1 cellular context compared by ENCODE assay signal in genomic region chr17:8226536-8227237, GRCh38.
TF ChIP-seq lines count a peak whose summit lies in the region.

No MANE protein-coding gene starts in this region.

TF ChIP-seq in K562, 482 proteins besides CTCF, POLR2A, EP300 and RAD21 (continued from another document and continues in another):
- TF ChIP-seq ZBTB7A (IDR thresholded peaks at IDR 0.05; ENCODE audit: borderline replicate concordance, control insufficient read depth, low read depth, low read length) (no peak), NR3C1 (CRISPR knock-in tag; IDR thresholded peaks at IDR 0.05) (no peak), FOXM1 (IDR thresholded peaks at IDR 0.05; ENCODE audit: low read depth) (no peak), FOXM1 (CRISPR knock-in tag; IDR thresholded peaks at IDR 0.05; ENCODE audit: low read depth) (no peak), CREBBP (IDR thresholded peaks at IDR 0.05; ENCODE audit: low read depth, low read length) (no peak), PYGO2 (tag; IDR thresholded peaks at IDR 0.05) (no peak), TOE1 (IDR thresholded peaks at IDR 0.05; ENCODE audit: borderline replicate concordance) (no peak), TOE1 (CRISPR knock-in tag; IDR thresholded peaks at IDR 0.05; ENCODE audit: borderline replicate concordance, low read depth) (no peak), ZNF586 (CRISPR knock-in tag; conservative IDR thresholded peaks at IDR 0.05) (no peak), KDM2B (CRISPR knock-in tag; IDR thresholded peaks at IDR 0.05) (no peak), POLR2AphosphoS5 (IDR thresholded peaks at IDR 0.05; ENCODE audit: control insufficient read depth, insufficient read depth, low read depth, low read length) (peak; percentile 48), MTA3 (IDR thresholded peaks at IDR 0.05; ENCODE audit: borderline replicate concordance) (peak; percentile 52; the same call in 1 of the 2 replicates), WHSC1 (IDR thresholded peaks at IDR 0.05; ENCODE audit: low read length) (no peak), NR1H2 (CRISPR knock-in tag; IDR thresholded peaks at IDR 0.05) (no peak), PHF20 (IDR thresholded peaks at IDR 0.05; ENCODE audit: partially characterized antibody) (no peak), BHLHE40 (IDR thresholded peaks at IDR 0.05; ENCODE audit: low read length) (peak; percentile 88), TFAP4 (CRISPR knock-in tag; IDR thresholded peaks at IDR 0.05; ENCODE audit: borderline replicate concordance) (peak; percentile 60; the same call in 1 of the 2 replicates), KDM5B (IDR thresholded peaks at IDR 0.05; ENCODE audit: insufficient replicate concordance, low read depth, low read length) (peak; percentile 85), LCOR (CRISPR knock-in tag; IDR thresholded peaks at IDR 0.05) (peak; percentile 51; the same call in 1 of the 2 replicates), RBM14 (IDR thresholded peaks at IDR 0.05; ENCODE audit: borderline replicate concordance, insufficient read depth, low read depth, low read length) (no peak), ZNF780A (CRISPR knock-in tag; IDR thresholded peaks at IDR 0.05) (peak; percentile 65; the same call in 1 of the 2 replicates), HBP1 (CRISPR knock-in tag; IDR thresholded peaks at IDR 0.05) (peak; percentile 61; the same call in 1 of the 2 replicates), SMARCA4 (IDR thresholded peaks at IDR 0.05) (no peak), TSC22D4 (tag; IDR thresholded peaks at IDR 0.05) (no peak), ZNF79 (CRISPR knock-in tag; IDR thresholded peaks at IDR 0.05; ENCODE audit: low read depth) (no peak), FOXJ2 (tag; IDR thresholded peaks at IDR 0.05) (peak; percentile 19; the same call in 1 of the 2 replicates), TCF3 (CRISPR knock-in tag; IDR thresholded peaks at IDR 0.05) (no peak), KLF1 (tag; IDR thresholded peaks at IDR 0.05) (no peak), SAP30 (IDR thresholded peaks at IDR 0.05; ENCODE audit: borderline replicate concordance, insufficient read depth, low read depth, low read length, poor library complexity, severe bottlenecking) (no peak), NBN (IDR thresholded peaks at IDR 0.05; ENCODE audit: low read depth) (peak; percentile 27; the same call in 1 of the 2 replicates), CCNT2 (IDR thresholded peaks at IDR 0.05; ENCODE audit: borderline replicate concordance, extremely low read depth, insufficient read length, low read depth, low read length) (no peak), CREB5 (CRISPR knock-in tag; IDR thresholded peaks at IDR 0.05) (peak; percentile 74; the same call in 1 of the 2 replicates), DDX20 (tag; IDR thresholded peaks at IDR 0.05; ENCODE audit: low read depth) (no peak), BCLAF1 (IDR thresholded peaks at IDR 0.05; ENCODE audit: borderline replicate concordance in 1 of 2, control insufficient read depth in 1 of 2, low read depth in 2 of 2, low read length in 1 of 2) (peak in 1 of 2 experiments; percentile 61; a peak in 1 of 4 replicates), RB1 (IDR thresholded peaks at IDR 0.05; ENCODE audit: low read depth) (peak; percentile 25; the same call in 1 of the 2 replicates), ZNF263 (CRISPR knock-in tag; IDR thresholded peaks at IDR 0.05; ENCODE audit: borderline replicate concordance) (0 out of 2 replicates have a peak, but pooled peaks have one; percentile 17), ZKSCAN1 (IDR thresholded peaks at IDR 0.05; ENCODE audit: low read depth, low read length) (no peak), CEBPG (CRISPR knock-in tag; IDR thresholded peaks at IDR 0.05) (no peak; the same call in 1 of the 2 replicates), CEBPG (tag; conservative IDR thresholded peaks at IDR 0.05 in 1 of 2, IDR thresholded peaks at IDR 0.05 in 1 of 2) (peak; percentile 50 to 59; a peak in 2 of 4 replicates), ZFP1 (CRISPR knock-in tag; IDR thresholded peaks at IDR 0.05) (no peak), FOXK2 (conservative IDR thresholded peaks at IDR 0.05 in 1 of 2, IDR thresholded peaks at IDR 0.05 in 1 of 2; ENCODE audit: low read depth in 2 of 2) (peak in 1 of 2 experiments; percentile 72; a peak in 2 of 4 replicates), HLTF (IDR thresholded peaks at IDR 0.05) (peak; percentile 74; the same call in 1 of the 2 replicates), HNRNPH1 (optimal IDR thresholded peaks at IDR 0.05; ENCODE audit: low read depth, low read length) (no peak), NR2F6 (CRISPR knock-in tag; IDR thresholded peaks at IDR 0.05) (0 out of 2 replicates have a peak, but pooled peaks have one; percentile 16), HOXB6 (CRISPR knock-in tag; IDR thresholded peaks at IDR 0.05; ENCODE audit: borderline replicate concordance) (no peak), FOXJ3 (CRISPR knock-in tag; IDR thresholded peaks at IDR 0.05) (no peak), AFF4 (CRISPR knock-in tag; IDR thresholded peaks at IDR 0.05) (peak; percentile 75; the same call in 1 of the 2 replicates), ID3 (CRISPR knock-in tag; IDR thresholded peaks at IDR 0.05) (no peak), ID3 (tag; IDR thresholded peaks at IDR 0.05) (no peak), CEBPB (tag; IDR thresholded peaks at IDR 0.05) (peak; percentile 25; the same call in 1 of the 2 replicates), MTA2 (IDR thresholded peaks at IDR 0.05; ENCODE audit: low read depth) (no peak), BRD4 (IDR thresholded peaks at IDR 0.05) (0 out of 2 replicates have a peak, but pooled peaks have one; percentile 79), ZNF143 (CRISPR knock-in tag; IDR thresholded peaks at IDR 0.05) (no peak), PURB (CRISPR knock-in tag; IDR thresholded peaks at IDR 0.05; ENCODE audit: low read depth) (no peak)
- TF ChIP-seq, protein P1, sequence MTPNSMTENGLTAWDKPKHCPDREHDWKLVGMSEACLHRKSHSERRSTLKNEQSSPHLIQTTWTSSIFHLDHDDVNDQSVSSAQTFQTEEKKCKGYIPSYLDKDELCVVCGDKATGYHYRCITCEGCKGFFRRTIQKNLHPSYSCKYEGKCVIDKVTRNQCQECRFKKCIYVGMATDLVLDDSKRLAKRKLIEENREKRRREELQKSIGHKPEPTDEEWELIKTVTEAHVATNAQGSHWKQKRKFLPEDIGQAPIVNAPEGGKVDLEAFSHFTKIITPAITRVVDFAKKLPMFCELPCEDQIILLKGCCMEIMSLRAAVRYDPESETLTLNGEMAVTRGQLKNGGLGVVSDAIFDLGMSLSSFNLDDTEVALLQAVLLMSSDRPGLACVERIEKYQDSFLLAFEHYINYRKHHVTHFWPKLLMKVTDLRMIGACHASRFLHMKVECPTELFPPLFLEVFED (CRISPR knock-in tag; conservative IDR thresholded peaks at IDR 0.05): peak; percentile 86; the same call in 1 of the 2 replicates
- TF ChIP-seq, protein P2, sequence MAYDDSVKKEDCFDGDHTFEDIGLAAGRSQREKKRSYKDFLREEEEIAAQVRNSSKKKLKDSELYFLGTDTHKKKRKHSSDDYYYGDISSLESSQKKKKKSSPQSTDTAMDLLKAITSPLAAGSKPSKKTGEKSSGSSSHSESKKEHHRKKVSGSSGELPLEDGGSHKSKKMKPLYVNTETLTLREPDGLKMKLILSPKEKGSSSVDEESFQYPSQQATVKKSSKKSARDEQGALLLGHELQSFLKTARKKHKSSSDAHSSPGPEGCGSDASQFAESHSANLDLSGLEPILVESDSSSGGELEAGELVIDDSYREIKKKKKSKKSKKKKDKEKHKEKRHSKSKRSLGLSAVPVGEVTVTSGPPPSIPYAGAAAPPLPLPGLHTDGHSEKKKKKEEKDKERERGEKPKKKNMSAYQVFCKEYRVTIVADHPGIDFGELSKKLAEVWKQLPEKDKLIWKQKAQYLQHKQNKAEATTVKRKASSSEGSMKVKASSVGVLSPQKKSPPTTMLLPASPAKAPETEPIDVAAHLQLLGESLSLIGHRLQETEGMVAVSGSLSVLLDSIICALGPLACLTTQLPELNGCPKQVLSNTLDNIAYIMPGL (CRISPR knock-in tag; IDR thresholded peaks at IDR 0.05): peak; percentile 91; the same call in 1 of the 2 replicates
- TF ChIP-seq, protein P3, sequence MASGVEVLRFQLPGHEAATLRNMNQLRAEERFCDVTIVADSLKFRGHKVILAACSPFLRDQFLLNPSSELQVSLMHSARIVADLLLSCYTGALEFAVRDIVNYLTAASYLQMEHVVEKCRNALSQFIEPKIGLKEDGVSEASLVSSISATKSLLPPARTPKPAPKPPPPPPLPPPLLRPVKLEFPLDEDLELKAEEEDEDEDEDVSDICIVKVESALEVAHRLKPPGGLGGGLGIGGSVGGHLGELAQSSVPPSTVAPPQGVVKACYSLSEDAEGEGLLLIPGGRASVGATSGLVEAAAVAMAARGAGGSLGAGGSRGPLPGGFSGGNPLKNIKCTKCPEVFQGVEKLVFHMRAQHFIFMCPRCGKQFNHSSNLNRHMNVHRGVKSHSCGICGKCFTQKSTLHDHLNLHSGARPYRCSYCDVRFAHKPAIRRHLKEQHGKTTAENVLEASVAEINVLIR (CRISPR knock-in tag; IDR thresholded peaks at IDR 0.05): 0 out of 2 replicates have a peak, but pooled peaks have one; percentile 6
